ENCODE assay signal across 2 cellular contexts in the genomic region with DNA sequence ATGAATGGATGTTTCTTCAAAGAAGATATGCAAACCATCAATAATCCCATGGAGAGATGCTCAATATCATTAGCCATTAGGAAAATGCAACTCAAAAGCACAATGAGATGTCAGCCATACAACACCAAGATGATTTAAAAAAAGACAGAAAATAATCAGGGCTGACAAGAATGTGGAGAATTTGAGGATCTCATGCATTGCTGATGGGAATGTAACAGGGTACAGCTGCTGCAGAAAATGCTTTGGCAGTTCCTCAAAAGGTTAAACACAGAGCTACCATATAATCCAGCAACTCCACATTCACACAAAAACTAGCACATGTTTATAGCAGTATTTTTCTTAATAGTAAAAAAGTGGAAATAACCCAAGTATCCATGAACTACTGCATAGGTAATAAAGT.
TF ChIP-seq lines count a peak whose summit lies in the region.

No MANE protein-coding gene starts in this region.

TF ChIP-seq in GM23338, 12 proteins besides CTCF, POLR2A, EP300 and RAD21 (continues in another document):
- TF ChIP-seq EZH2phosphoT487 (IDR thresholded peaks at IDR 0.05; ENCODE audit: unreplicated experiment) (no peak), CREB1 (CRISPR knock-in tag; IDR thresholded peaks at IDR 0.05; ENCODE audit: low read depth) (no peak), JUNB (IDR thresholded peaks at IDR 0.05; ENCODE audit: unreplicated experiment) (no peak), POLR2AphosphoS5 (IDR thresholded peaks at IDR 0.05; ENCODE audit: low read depth) (no peak), STAT1 (IDR thresholded peaks at IDR 0.05; ENCODE audit: unreplicated experiment) (no peak), EZH2 (IDR thresholded peaks at IDR 0.05; ENCODE audit: low read depth, unreplicated experiment) (no peak), ZNF114 (CRISPR knock-in tag; IDR thresholded peaks at IDR 0.05) (no peak), ZNF331 (CRISPR knock-in tag; IDR thresholded peaks at IDR 0.05; ENCODE audit: low read depth) (no peak)
- TF ChIP-seq, protein P1, sequence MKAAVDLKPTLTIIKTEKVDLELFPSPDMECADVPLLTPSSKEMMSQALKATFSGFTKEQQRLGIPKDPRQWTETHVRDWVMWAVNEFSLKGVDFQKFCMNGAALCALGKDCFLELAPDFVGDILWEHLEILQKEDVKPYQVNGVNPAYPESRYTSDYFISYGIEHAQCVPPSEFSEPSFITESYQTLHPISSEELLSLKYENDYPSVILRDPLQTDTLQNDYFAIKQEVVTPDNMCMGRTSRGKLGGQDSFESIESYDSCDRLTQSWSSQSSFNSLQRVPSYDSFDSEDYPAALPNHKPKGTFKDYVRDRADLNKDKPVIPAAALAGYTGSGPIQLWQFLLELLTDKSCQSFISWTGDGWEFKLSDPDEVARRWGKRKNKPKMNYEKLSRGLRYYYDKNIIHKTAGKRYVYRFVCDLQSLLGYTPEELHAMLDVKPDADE (IDR thresholded peaks at IDR 0.05) = no peak
- TF ChIP-seq, protein P2, sequence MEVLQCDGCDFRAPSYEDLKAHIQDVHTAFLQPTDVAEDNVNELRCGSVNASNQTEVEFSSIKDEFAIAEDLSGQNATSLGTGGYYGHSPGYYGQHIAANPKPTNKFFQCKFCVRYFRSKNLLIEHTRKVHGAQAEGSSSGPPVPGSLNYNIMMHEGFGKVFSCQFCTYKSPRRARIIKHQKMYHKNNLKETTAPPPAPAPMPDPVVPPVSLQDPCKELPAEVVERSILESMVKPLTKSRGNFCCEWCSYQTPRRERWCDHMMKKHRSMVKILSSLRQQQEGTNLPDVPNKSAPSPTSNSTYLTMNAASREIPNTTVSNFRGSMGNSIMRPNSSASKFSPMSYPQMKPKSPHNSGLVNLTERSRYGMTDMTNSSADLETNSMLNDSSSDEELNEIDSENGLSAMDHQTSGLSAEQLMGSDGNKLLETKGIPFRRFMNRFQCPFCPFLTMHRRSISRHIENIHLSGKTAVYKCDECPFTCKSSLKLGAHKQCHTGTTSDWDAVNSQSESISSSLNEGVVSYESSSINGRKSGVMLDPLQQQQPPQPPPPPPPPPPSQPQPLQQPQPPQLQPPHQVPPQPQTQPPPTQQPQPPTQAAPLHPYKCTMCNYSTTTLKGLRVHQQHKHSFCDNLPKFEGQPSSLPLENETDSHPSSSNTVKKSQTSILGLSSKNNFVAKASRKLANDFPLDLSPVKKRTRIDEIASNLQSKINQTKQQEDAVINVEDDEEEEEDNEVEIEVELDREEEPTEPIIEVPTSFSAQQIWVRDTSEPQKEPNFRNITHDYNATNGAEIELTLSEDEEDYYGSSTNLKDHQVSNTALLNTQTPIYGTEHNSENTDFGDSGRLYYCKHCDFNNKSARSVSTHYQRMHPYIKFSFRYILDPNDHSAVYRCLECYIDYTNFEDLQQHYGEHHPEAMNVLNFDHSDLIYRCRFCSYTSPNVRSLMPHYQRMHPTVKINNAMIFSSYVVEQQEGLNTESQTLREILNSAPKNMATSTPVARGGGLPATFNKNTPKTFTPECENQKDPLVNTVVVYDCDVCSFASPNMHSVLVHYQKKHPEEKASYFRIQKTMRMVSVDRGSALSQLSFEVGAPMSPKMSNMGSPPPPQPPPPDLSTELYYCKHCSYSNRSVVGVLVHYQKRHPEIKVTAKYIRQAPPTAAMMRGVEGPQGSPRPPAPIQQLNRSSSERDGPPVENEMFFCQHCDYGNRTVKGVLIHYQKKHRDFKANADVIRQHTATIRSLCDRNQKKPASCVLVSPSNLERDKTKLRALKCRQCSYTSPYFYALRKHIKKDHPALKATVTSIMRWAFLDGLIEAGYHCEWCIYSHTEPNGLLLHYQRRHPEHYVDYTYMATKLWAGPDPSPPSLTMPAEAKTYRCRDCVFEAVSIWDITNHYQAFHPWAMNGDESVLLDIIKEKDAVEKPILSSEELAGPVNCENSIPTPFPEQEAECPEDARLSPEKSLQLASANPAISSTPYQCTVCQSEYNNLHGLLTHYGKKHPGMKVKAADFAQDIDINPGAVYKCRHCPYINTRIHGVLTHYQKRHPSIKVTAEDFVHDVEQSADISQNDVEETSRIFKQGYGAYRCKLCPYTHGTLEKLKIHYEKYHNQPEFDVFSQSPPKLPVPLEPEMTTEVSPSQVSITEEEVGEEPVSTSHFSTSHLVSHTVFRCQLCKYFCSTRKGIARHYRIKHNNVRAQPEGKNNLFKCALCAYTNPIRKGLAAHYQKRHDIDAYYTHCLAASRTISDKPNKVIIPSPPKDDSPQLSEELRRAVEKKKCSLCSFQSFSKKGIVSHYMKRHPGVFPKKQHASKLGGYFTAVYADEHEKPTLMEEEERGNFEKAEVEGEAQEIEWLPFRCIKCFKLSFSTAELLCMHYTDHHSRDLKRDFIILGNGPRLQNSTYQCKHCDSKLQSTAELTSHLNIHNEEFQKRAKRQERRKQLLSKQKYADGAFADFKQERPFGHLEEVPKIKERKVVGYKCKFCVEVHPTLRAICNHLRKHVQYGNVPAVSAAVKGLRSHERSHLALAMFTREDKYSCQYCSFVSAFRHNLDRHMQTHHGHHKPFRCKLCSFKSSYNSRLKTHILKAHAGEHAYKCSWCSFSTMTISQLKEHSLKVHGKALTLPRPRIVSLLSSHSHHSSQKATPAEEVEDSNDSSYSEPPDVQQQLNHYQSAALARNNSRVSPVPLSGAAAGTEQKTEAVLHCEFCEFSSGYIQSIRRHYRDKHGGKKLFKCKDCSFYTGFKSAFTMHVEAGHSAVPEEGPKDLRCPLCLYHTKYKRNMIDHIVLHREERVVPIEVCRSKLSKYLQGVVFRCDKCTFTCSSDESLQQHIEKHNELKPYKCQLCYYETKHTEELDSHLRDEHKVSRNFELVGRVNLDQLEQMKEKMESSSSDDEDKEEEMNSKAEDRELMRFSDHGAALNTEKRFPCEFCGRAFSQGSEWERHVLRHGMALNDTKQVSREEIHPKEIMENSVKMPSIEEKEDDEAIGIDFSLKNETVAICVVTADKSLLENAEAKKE (CRISPR knock-in tag; IDR thresholded peaks at IDR 0.05) = no peak

TF ChIP-seq in H1, 55 proteins besides CTCF, POLR2A, EP300 and RAD21:
- no peak for TF ChIP-seq NANOG (IDR thresholded peaks at IDR 0.05; ENCODE audit: insufficient read depth, low read depth, low read length, poor library complexity, severe bottlenecking)
- TF ChIP-seq TEAD4 (IDR thresholded peaks at IDR 0.05; ENCODE audit: low read depth, low read length) = peak; percentile 37; the same call in 1 of the 2 replicates
- TF ChIP-seq, protein P3, sequence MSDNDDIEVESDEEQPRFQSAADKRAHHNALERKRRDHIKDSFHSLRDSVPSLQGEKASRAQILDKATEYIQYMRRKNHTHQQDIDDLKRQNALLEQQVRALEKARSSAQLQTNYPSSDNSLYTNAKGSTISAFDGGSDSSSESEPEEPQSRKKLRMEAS (IDR thresholded peaks at IDR 0.05) = no peak
